In genomic region chr6:63514488-63515173, GRCh38 we compare ENCODE assay signal across 1 cellular context.
TF ChIP-seq lines count a peak whose summit lies in the region.

No MANE protein-coding gene starts in this region.

TF ChIP-seq in HepG2, 621 proteins besides CTCF, POLR2A, EP300 and RAD21 (continued from another document and continues in another):
- TF ChIP-seq ZHX1 (CRISPR knock-in tag; IDR thresholded peaks at IDR 0.05; ENCODE audit: low read depth) (no peak), ZNF639 (CRISPR knock-in tag; conservative IDR thresholded peaks at IDR 0.05) (no peak), STAG1 (CRISPR knock-in tag; IDR thresholded peaks at IDR 0.05) (peak; percentile 36; the same call in 1 of the 2 replicates), ATF5 (CRISPR knock-in tag; IDR thresholded peaks at IDR 0.05; ENCODE audit: low read depth) (no peak), ZNF83 (CRISPR knock-in tag; IDR thresholded peaks at IDR 0.05; ENCODE audit: borderline replicate concordance) (no peak; the same call in 1 of the 2 replicates), HMG20A (CRISPR knock-in tag; IDR thresholded peaks at IDR 0.05; ENCODE audit: borderline replicate concordance) (peak; percentile 84), SP4 (CRISPR knock-in tag; IDR thresholded peaks at IDR 0.05) (peak; percentile 16; the same call in 1 of the 2 replicates), HNRNPH1 (optimal IDR thresholded peaks at IDR 0.05; ENCODE audit: low read depth, low read length) (no peak), SRSF4 (IDR thresholded peaks at IDR 0.05; ENCODE audit: low read depth, low read length, poor library complexity, severe bottlenecking) (no peak), JUNB (CRISPR knock-in tag; IDR thresholded peaks at IDR 0.05; ENCODE audit: borderline replicate concordance) (peak; percentile 51; the same call in 1 of the 2 replicates), RORA (CRISPR knock-in tag; IDR thresholded peaks at IDR 0.05) (no peak), MLX (CRISPR knock-in tag; IDR thresholded peaks at IDR 0.05) (peak; percentile 38; the same call in 1 of the 2 replicates), ZFP36 (IDR thresholded peaks at IDR 0.05; ENCODE audit: borderline replicate concordance, low read depth, low read length, partially characterized antibody) (no peak), UBTF (CRISPR knock-in tag; IDR thresholded peaks at IDR 0.05) (peak; percentile 45), SMAD3 (CRISPR knock-in tag; IDR thresholded peaks at IDR 0.05) (peak; percentile 52; the same call in 1 of the 2 replicates), SRF (IDR thresholded peaks at IDR 0.05; ENCODE audit: low read depth, low read length) (no peak), RNF219 (CRISPR knock-in tag; IDR thresholded peaks at IDR 0.05) (peak; percentile 51; the same call in 1 of the 2 replicates), YEATS2 (CRISPR knock-in tag; IDR thresholded peaks at IDR 0.05; ENCODE audit: borderline replicate concordance) (0 out of 2 replicates have a peak, but pooled peaks have one; percentile 17), SIX1 (CRISPR knock-in tag; IDR thresholded peaks at IDR 0.05; ENCODE audit: borderline replicate concordance) (peak; percentile 56; the same call in 1 of the 2 replicates), SKI (IDR thresholded peaks at IDR 0.05; ENCODE audit: partially characterized antibody) (peak; percentile 90), SIX4 (CRISPR knock-in tag; IDR thresholded peaks at IDR 0.05) (peak; percentile 79), SOX6 (IDR thresholded peaks at IDR 0.05) (no peak), SOX6 (CRISPR knock-in tag; IDR thresholded peaks at IDR 0.05) (peak; percentile 89; the same call in 1 of the 2 replicates), CHD4 (IDR thresholded peaks at IDR 0.05; ENCODE audit: borderline replicate concordance, low read length) (peak; percentile 82), ZNF18 (CRISPR knock-in tag; IDR thresholded peaks at IDR 0.05; ENCODE audit: insufficient replicate concordance) (peak; percentile 45), ZMYM4 (CRISPR knock-in tag; IDR thresholded peaks at IDR 0.05) (peak; percentile 86), HNF1A (IDR thresholded peaks at IDR 0.05; ENCODE audit: low read depth) (peak; percentile 47), HNF1A (CRISPR knock-in tag; IDR thresholded peaks at IDR 0.05; ENCODE audit: borderline replicate concordance) (0 out of 2 replicates have a peak, but pooled peaks have one; percentile 37), IKZF5 (CRISPR knock-in tag; IDR thresholded peaks at IDR 0.05) (peak; percentile 88; the same call in 1 of the 2 replicates), TBP (CRISPR knock-in tag; IDR thresholded peaks at IDR 0.05) (no peak), ZFP36L1 (CRISPR knock-in tag; IDR thresholded peaks at IDR 0.05) (0 out of 2 replicates have a peak, but pooled peaks have one; percentile 24), ZNF644 (CRISPR knock-in tag; IDR thresholded peaks at IDR 0.05; ENCODE audit: low read depth) (peak; percentile 56; the same call in 1 of the 2 replicates), NFIC (IDR thresholded peaks at IDR 0.05; ENCODE audit: low read length) (peak; percentile 56), FOXP4 (CRISPR knock-in tag; IDR thresholded peaks at IDR 0.05) (peak; percentile 94), KDM2A (CRISPR knock-in tag; IDR thresholded peaks at IDR 0.05; ENCODE audit: borderline replicate concordance, low read depth) (peak; percentile 33; the same call in 1 of the 2 replicates)
